Comparison of ENCODE assay signal across 9 cellular contexts in genomic region chr3:150737874-150738679, GRCh38. TPM values are rescaled to one million over a fixed set of nuclear protein-coding genes. Genes with fewer than 3 reads are reported as not detected.
DNase-seq lines count a peak whose midpoint lies in the region; ATAC-seq, FAIRE-seq and TF ChIP-seq lines count a peak whose summit lies in the region.
"Had no signal": no experiment of that assay in that cellular context is flagged by ENCODE, and none has a peak within 500 bp of the region (broad histone marks: within the 10 kb centered on the region; RNA-seq: fewer than 3 reads in every experiment).

No MANE protein-coding gene starts in this region.

- no peaks in the 10 kb centered on the region for H3K9me2 ChIP-seq in PC-9 (ENCODE audit: insufficient read depth)

- no peaks in the 10 kb centered on the region for H3K79me1 ChIP-seq in H9 (ENCODE audit: insufficient read depth, low read depth, low read length, poor library complexity, severe bottlenecking)

- H3K27ac Mint-ChIP-seq in Calu3 (ENCODE audit: unreplicated experiment) (no peak overlapping the region), H9 (peak overlapping the region in 1 of 3 experiments; percentile 12; a peak in 2 of 7 replicates)
- peak overlapping the region in 3 of 10 donors; percentile 1 to 55 (median 26) for H3K27ac Mint-ChIP-seq in naive thymus-derived CD8-positive, alpha-beta T cell

- no peak overlapping the region for H2BK5ac ChIP-seq in H9 (ENCODE audit: insufficient read length, low read length)

- H3K4me3 ChIP-seq in PC-9 (no peak overlapping the region), esophagus muscularis mucosa (no peak overlapping the region)
- H3K4me3 ChIP-seq: cardiac muscle cell had no signal

- H2BK15ac ChIP-seq in H9 (ENCODE audit: low read depth, low read length), result no peak overlapping the region

- no peak overlapping the region for H2BK12ac ChIP-seq in H9 (ENCODE audit: insufficient read length, low read depth, low read length)

- intact Hi-C loops in Calu3 (cut with micrococcal nuclease; ENCODE audit: unreplicated experiment), result no loop called here
- intact Hi-C loops in PC-9 (cut with micrococcal nuclease; ENCODE audit: unreplicated experiment), result loop anchor here (1.0 kb wide), 1 partner anchor 25 kb away; the partner anchor contains the start of gene SIAH2
- intact Hi-C loops in esophagus muscularis mucosa (cut with DNase I), result no loop called here

- H3K79me2 ChIP-seq in H9 (ENCODE audit: insufficient read depth, low read length) (no peaks in the 10 kb centered on the region), PC-9 (ENCODE audit: low read depth) (peaks cover 5% of the 10 kb centered on the region)

- no peak overlapping the region for H3T11ph ChIP-seq in H9 (ENCODE audit: low read length)

- no peaks in the 10 kb centered on the region for H3K23me2 ChIP-seq in H9 (ENCODE audit: insufficient read length, low read depth, low read length, poor library complexity, severe bottlenecking)

- ATAC-seq in stimulated activated naive CD8-positive, alpha-beta T cell treated with anti-CD3 and anti-CD28 coated beads, Interleukin-15, Interleukin-2, amounts not matched to agents 100 U/mL and 50 U/mL, for 24 hours, result peak; percentile 67
- ATAC-seq in naive thymus-derived CD8-positive, alpha-beta T cell, result no peak

- no peak overlapping the region for H3K27ac ChIP-seq in H9 (ENCODE audit: insufficient read length, low read depth, low read length)
- H3K27ac ChIP-seq in PC-9, result peak overlapping the region; percentile 64
- peak overlapping the region in 1 of 4 donors; percentile 15 for H3K27ac ChIP-seq in esophagus muscularis mucosa (replicated peaks in 1 of 4)
- H3K27ac ChIP-seq: cardiac muscle cell had no signal

- H3K27me3 Mint-ChIP-seq in Calu3 (ENCODE audit: unreplicated experiment) (no peaks in the 10 kb centered on the region), H9 (ENCODE audit: low read depth) (no peaks in the 10 kb centered on the region)
- no peaks in the 10 kb centered on the region for H3K27me3 Mint-ChIP-seq in naive thymus-derived CD8-positive, alpha-beta T cell

- H3K27me3 ChIP-seq in H9 (ENCODE audit: insufficient read depth, low read length) (no peaks in the 10 kb centered on the region), PC-9 (ENCODE audit: insufficient read depth, low read depth) (no peaks in the 10 kb centered on the region), esophagus muscularis mucosa (no peaks in the 10 kb centered on the region)
- H3K27me3 ChIP-seq: cardiac muscle cell had no signal

- no peak overlapping the region for H3K23ac ChIP-seq in H9 (ENCODE audit: insufficient read length, low read depth, low read length)

- H3K4me2 ChIP-seq in H9 (ENCODE audit: insufficient read depth, insufficient read length, low read length) (no peak overlapping the region), PC-9 (peak overlapping the region; percentile 5; the same call in 1 of the 2 replicates)

- H3K4ac ChIP-seq in H9 (ENCODE audit: low read depth, low read length), result no peak overlapping the region

- H3K36me3 Mint-ChIP-seq in Calu3 (ENCODE audit: insufficient read depth, unreplicated experiment) (peaks cover 15% of the 10 kb centered on the region), H9 (ENCODE audit: insufficient read depth in 1 of 3, low read depth in 3 of 3) (peaks cover 0 to 4% (median 4%) of the 10 kb centered on the region in 3 experiments; a peak in 2 of 7 replicates)
- peaks cover 0 to 27% (median 12%) of the 10 kb centered on the region in 3 donors for H3K36me3 Mint-ChIP-seq in naive thymus-derived CD8-positive, alpha-beta T cell

- H4K20me1 ChIP-seq in H9 (ENCODE audit: control insufficient read depth, insufficient read depth, insufficient read length), result no peaks in the 10 kb centered on the region
- H4K20me1 ChIP-seq in PC-9 (ENCODE audit: insufficient read depth), result 0 out of 2 replicates have a peak, but pooled peaks cover 1% of the 10 kb centered on the region

- no CpG with 5 or more reads among the region's 2 CpGs for WGBS in H9 (ENCODE audit: extremely low coverage, insufficient read length, low lambda C conversion rate)
- WGBS in esophagus muscularis mucosa, result 91% methylated on average over 2 of the region's 2 CpGs

- H3K4me1 Mint-ChIP-seq in Calu3 (ENCODE audit: low read depth, unreplicated experiment), result peaks cover 4% of the 10 kb centered on the region
- H3K4me1 Mint-ChIP-seq in H9, result peaks cover 39 to 56% of the 10 kb centered on the region in 2 experiments
- peaks cover 15 to 56% (median 30%) of the 10 kb centered on the region in 4 donors for H3K4me1 Mint-ChIP-seq in naive thymus-derived CD8-positive, alpha-beta T cell

- no peak for TF ChIP-seq EP300 in esophagus muscularis mucosa (IDR thresholded peaks at IDR 0.05)

- BruUV-seq in Calu3 (replicated peaks; lab: Mats Ljungman, UMichigan) (TSS peak; percentile 10), PC-9 (replicated peaks; lab: Mats Ljungman, UMichigan) (TSS peak; percentile 16)

- DNase-seq in Calu3 (peak; percentile 70), H9 (peak; percentile 57), PC-9 (peak; percentile 64 to 71), esophagus muscularis mucosa (ENCODE audit: extremely low spot score) (peak; percentile 70), DMS153 treated with DMSO at 0.1 percent for 48 hours (lab: John Stamatoyannopoulos, UW; ENCODE audit: unreplicated experiment) (no peak), HTR-8/SVneo (ENCODE audit: insufficient read length, low spot score) (no peak)
- DNase-seq in stimulated activated naive CD8-positive, alpha-beta T cell treated with anti-CD3 and anti-CD28 coated beads, Interleukin-15, Interleukin-2, amounts not matched to agents 100 U/mL and 50 U/mL, for 24 hours, result peak; percentile 60
- DNase-seq in naive thymus-derived CD8-positive, alpha-beta T cell, result no peak

- no peaks in the 10 kb centered on the region for H3K9me3 ChIP-seq in H9 (ENCODE audit: control insufficient read depth, low read depth, low read length)
- H3K9me3 ChIP-seq in PC-9 (ENCODE audit: insufficient read depth, low read depth), result no peaks in the 10 kb centered on the region
- H3K9me3 ChIP-seq in esophagus muscularis mucosa, result no peaks in the 10 kb centered on the region

- no peak for TF ChIP-seq POLR2A in esophagus muscularis mucosa (IDR thresholded peaks at IDR 0.05; ENCODE audit: low read depth)

- H2BK120ac ChIP-seq in H9 (ENCODE audit: low read depth, low read length, poor library complexity, severe bottlenecking), result no peak overlapping the region

- no peak overlapping the region for H2BK20ac ChIP-seq in H9 (ENCODE audit: low read depth, low read length, poor library complexity, severe bottlenecking)

- H2AFZ ChIP-seq in H9 (ENCODE audit: low read length) (no peak overlapping the region), PC-9 (no peak overlapping the region)

- H3F3A ChIP-seq in PC-9 (ENCODE audit: insufficient read depth, low read depth), result peaks cover 12% of the 10 kb centered on the region; the same call in 1 of the 2 replicates

- H3K4me1 ChIP-seq in H9 (ENCODE audit: insufficient read depth, low read length) (0 out of 2 replicates have a peak, but pooled peaks cover 4% of the 10 kb centered on the region), PC-9 (replicated peaks; ENCODE audit: insufficient read depth) (peaks cover 30% of the 10 kb centered on the region), esophagus muscularis mucosa (peaks cover 0 to 27% (median 6%) of the 10 kb centered on the region in 4 donors)

- H4K8ac ChIP-seq in H9 (replicated peaks; ENCODE audit: insufficient read length, low read depth, low read length), result no peak overlapping the region

- no peak overlapping the region for H3K56ac ChIP-seq in H9 (ENCODE audit: insufficient read length, low read depth, low read length)

- H3K9ac ChIP-seq in H9 (ENCODE audit: extremely low read depth, insufficient read length, low read length), result no peak overlapping the region

- CTCF ChIA-PET in Calu3 (lab: Charles Lee), result interaction anchor here (0.5 to 1.4 kb wide), 9 partner anchors 12 to 518 kb away, joined by 3 to 7 read pairs (median 4); no protein-coding TSS in a partner anchor
- CTCF ChIA-PET in PC-9 (lab: Charles Lee), result no interaction called here

- POLR2A ChIA-PET in PC-9 (lab: Charles Lee; ENCODE audit: unreplicated experiment), result interaction anchor here (0.5 to 0.7 kb wide), 3 partner anchors 10 to 206 kb away, joined by 3 to 7 read pairs (median 5); no protein-coding TSS in a partner anchor
- POLR2A ChIA-PET in naive thymus-derived CD8-positive, alpha-beta T cell (lab: Charles Lee), result interaction anchor here (0.8 kb wide), 1 partner anchor 25 kb away, joined by 5 read pairs; the partner anchor contains the start of gene SIAH2

- TF ChIP-seq CTCF in Calu3 (IDR thresholded peaks at IDR 0.05; ENCODE audit: unreplicated experiment) (no peak), H9 (conservative IDR thresholded peaks at IDR 0.05) (no peak), PC-9 (conservative IDR thresholded peaks at IDR 0.05) (no peak), esophagus muscularis mucosa (IDR thresholded peaks at IDR 0.05) (no peak)

- no peak overlapping the region for H2AK5ac ChIP-seq in H9 (ENCODE audit: insufficient read length, low read length)

- H3K36me3 ChIP-seq in PC-9 (ENCODE audit: low read depth) (no peaks in the 10 kb centered on the region), esophagus muscularis mucosa (peaks cover 0 to 22% (median 16%) of the 10 kb centered on the region in 4 donors)
- H3K36me3 ChIP-seq: cardiac muscle cell had no signal

- FAIRE-seq in HTR-8/SVneo (lab: Jason Lieb, UNC), result no peak

- no peaks in the 10 kb centered on the region for H3K9me3 Mint-ChIP-seq in Calu3 (ENCODE audit: low read depth, unreplicated experiment)
- no peaks in the 10 kb centered on the region for H3K9me3 Mint-ChIP-seq in H9
- H3K9me3 Mint-ChIP-seq in naive thymus-derived CD8-positive, alpha-beta T cell, result no peaks in the 10 kb centered on the region

- H3K18ac ChIP-seq in H9 (ENCODE audit: insufficient read length, low read depth, low read length), result no peak overlapping the region

- H3K4me3 Mint-ChIP-seq in Calu3 (ENCODE audit: low read depth, unreplicated experiment) (no peak overlapping the region), H9 (no peak overlapping the region)
- H3K4me3 Mint-ChIP-seq in naive thymus-derived CD8-positive, alpha-beta T cell, result no peak overlapping the region

- H3K14ac ChIP-seq in H9 (ENCODE audit: insufficient read depth, low read length), result no peak overlapping the region

- no peak overlapping the region for H4K91ac ChIP-seq in H9 (ENCODE audit: insufficient read length, low read depth, low read length)

- no peak overlapping the region for H4K5ac ChIP-seq in H9 (ENCODE audit: insufficient read length, low read depth, low read length)

RNA-seq across cellular contexts. Expression of gene SIAH2, which starts 24.9 kb away (rescaled TPM):
- total RNA-seq in Calu3 (2022) (30.6 and 33.6 TPM in 2 replicates), H9 (2021) (17.4 and 18.6 TPM in 2 replicates), PC-9 (2021) (19.4 and 20.3 TPM in 2 replicates), esophagus muscularis mucosa (10 to 100 TPM; 27.8 to 55.8 (median 43.3) TPM)
- 10 to 100 TPM; 16.9 to 18.4 TPM for total RNA-seq in naive thymus-derived CD8-positive, alpha-beta T cell
- polyA plus RNA-seq in naive thymus-derived CD8-positive, alpha-beta T cell, result 10 to 100 TPM; 10.9 to 20.5 (median 20.3) TPM

RNA-seq across cellular contexts. Expression of gene ERICH6, which starts 34.4 kb away (rescaled TPM):
- 0.29 TPM in 1 of 2 replicates, not detected in the other for total RNA-seq in Calu3 (2022)
- total RNA-seq in H9 (2021), result not detected in 2 replicates
- total RNA-seq in PC-9 (2021), result not detected in 2 replicates
- total RNA-seq in esophagus muscularis mucosa, result not detected
- not detected for total RNA-seq in naive thymus-derived CD8-positive, alpha-beta T cell
- under 1 TPM; 0.14 to 0.60 (median 0.27) TPM for polyA plus RNA-seq in naive thymus-derived CD8-positive, alpha-beta T cell
- total RNA-seq: cardiac muscle cell had no signal

Comparison
In these comparisons a context has a peak if more than half of its experiments do, and no peak if none do; other contexts are left out.
1. DNase-seq: peak in Calu3 (single experiment), H9 (single experiment), PC-9 (2 of 2), esophagus muscularis mucosa (single experiment) and stimulated activated naive CD8-positive, alpha-beta T cell treated with anti-CD3 and anti-CD28 coated beads, Interleukin-15, Interleukin-2, amounts not matched to agents 100 U/mL and 50 U/mL, for 24 hours (single experiment); none in naive thymus-derived CD8-positive, alpha-beta T cell (0 of 10), DMS153 treated with DMSO at 0.1 percent for 48 hours (single experiment) and HTR-8/SVneo (single experiment).